ENCODE assay signal across 1 cellular context in genomic region chr12:6336079-6336858, GRCh38.
TF ChIP-seq lines count a peak whose summit lies in the region.

No MANE protein-coding gene starts in this region.

TF ChIP-seq in HEK293, 187 proteins besides CTCF, POLR2A, EP300 and RAD21 (continued from another document and continues in another):
- TF ChIP-seq ZBTB49 (tag by site-specific recombination; IDR thresholded peaks at IDR 0.05; ENCODE audit: low read depth) (0 out of 2 replicates have a peak, but pooled peaks have one; percentile 8), ZNF366 (tag by site-specific recombination; conservative IDR thresholded peaks at IDR 0.05) (peak; percentile 98), ZBTB8A (tag by site-specific recombination; IDR thresholded peaks at IDR 0.05) (peak; percentile 97), ZSCAN4 (tag by site-specific recombination; IDR thresholded peaks at IDR 0.05) (peak; percentile 32; the same call in 1 of the 2 replicates), HOXA7 (CRISPR knock-in tag; IDR thresholded peaks at IDR 0.05; ENCODE audit: borderline replicate concordance) (no peak), RBAK (tag by site-specific recombination; IDR thresholded peaks at IDR 0.05) (no peak), GFI1B (tag by site-specific recombination; IDR thresholded peaks at IDR 0.05) (peak; percentile 74; the same call in 1 of the 2 replicates), ZFP69B (tag by site-specific recombination; IDR thresholded peaks at IDR 0.05) (peak; percentile 63; the same call in 1 of the 2 replicates), YY1 (tag by site-specific recombination; IDR thresholded peaks at IDR 0.05) (no peak), ZNF544 (tag by site-specific recombination; IDR thresholded peaks at IDR 0.05) (no peak), HOXC10 (CRISPR knock-in tag; IDR thresholded peaks at IDR 0.05) (no peak), SP7 (tag by site-specific recombination; IDR thresholded peaks at IDR 0.05) (peak; percentile 94), ZNF843 (tag by site-specific recombination; IDR thresholded peaks at IDR 0.05) (peak; percentile 71; the same call in 1 of the 2 replicates), ZNF202 (tag by site-specific recombination; IDR thresholded peaks at IDR 0.05; ENCODE audit: borderline replicate concordance) (no peak), ZNF26 (tag by site-specific recombination; IDR thresholded peaks at IDR 0.05) (no peak), ZNF239 (tag by site-specific recombination; IDR thresholded peaks at IDR 0.05) (no peak), ZNF37A (tag by site-specific recombination; IDR thresholded peaks at IDR 0.05) (no peak), REPIN1 (tag by site-specific recombination; IDR thresholded peaks at IDR 0.05; ENCODE audit: low read depth) (no peak), ZNF175 (tag by site-specific recombination; IDR thresholded peaks at IDR 0.05) (no peak), ELK4 (IDR thresholded peaks at IDR 0.05; ENCODE audit: borderline replicate concordance, low read depth, low read length) (no peak), ZNF148 (tag by site-specific recombination; IDR thresholded peaks at IDR 0.05; ENCODE audit: borderline replicate concordance) (no peak; the same call in 1 of the 2 replicates), TRIM28 (IDR thresholded peaks at IDR 0.05; ENCODE audit: borderline replicate concordance, low read length) (peak; percentile 65; the same call in 1 of the 2 replicates), ZNF24 (tag by site-specific recombination; IDR thresholded peaks at IDR 0.05) (peak; percentile 83), AEBP2 (tag by site-specific recombination; IDR thresholded peaks at IDR 0.05; ENCODE audit: borderline replicate concordance) (no peak), ZBTB11 (tag by site-specific recombination; conservative IDR thresholded peaks at IDR 0.05; ENCODE audit: low read depth) (peak; percentile 48; the same call in 1 of the 2 replicates), ZNF518A (tag by site-specific recombination; conservative IDR thresholded peaks at IDR 0.05; ENCODE audit: low read depth) (peak; percentile 45; the same call in 1 of the 2 replicates), ZNF791 (tag by site-specific recombination; IDR thresholded peaks at IDR 0.05) (no peak), ZXDB (tag by site-specific recombination; IDR thresholded peaks at IDR 0.05) (peak; percentile 93), ZNF426 (tag by site-specific recombination; IDR thresholded peaks at IDR 0.05) (no peak), ZSCAN16 (tag by site-specific recombination; IDR thresholded peaks at IDR 0.05) (no peak), ZNF280D (tag by site-specific recombination; IDR thresholded peaks at IDR 0.05) (no peak)
